ENCODE assay signal across 19 cellular contexts in the genomic region with DNA sequence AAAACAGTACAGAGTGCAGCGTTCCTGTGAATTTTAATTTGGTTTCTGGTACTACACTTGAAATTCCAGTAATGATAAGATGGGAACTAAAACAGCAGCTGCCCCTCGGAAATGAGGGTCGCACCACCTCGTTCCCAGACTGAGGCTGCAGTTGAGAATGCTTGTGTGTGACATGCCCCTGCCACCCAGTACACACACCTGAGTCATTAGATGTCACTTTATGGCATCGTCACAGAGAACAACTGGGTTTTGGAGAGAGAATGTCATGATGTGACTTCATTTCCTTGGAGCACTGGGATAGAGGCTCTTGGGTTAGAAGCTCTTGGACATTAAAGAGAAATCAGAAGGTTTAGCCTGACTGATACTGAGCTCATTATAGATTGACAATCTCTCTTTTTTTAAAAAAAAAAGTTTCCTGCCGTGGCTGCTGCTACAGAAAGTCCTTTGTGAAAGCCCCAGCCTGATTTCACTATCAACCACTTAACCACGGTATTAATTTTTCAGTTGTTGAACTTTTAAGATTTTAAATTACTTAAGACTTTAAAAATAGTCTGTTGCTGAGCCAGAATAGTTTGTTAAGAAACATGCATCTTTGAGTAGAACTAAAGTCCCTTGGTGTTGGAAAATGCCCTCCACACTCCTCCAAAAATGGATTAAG. TPM values are rescaled to one million over a fixed set of nuclear protein-coding genes. Genes with fewer than 3 reads are reported as not detected.
DNase-seq lines count a peak whose midpoint lies in the region; ATAC-seq and TF ChIP-seq lines count a peak whose summit lies in the region.
"Had no signal": no experiment of that assay in that cellular context is flagged by ENCODE, and none has a peak within 500 bp of the region (broad histone marks: within the 10 kb centered on the region; RNA-seq: fewer than 3 reads in every experiment).

No MANE protein-coding gene starts in this region.

- H3K4me3 ChIP-seq in DND-41 (ENCODE audit: low read depth in 1 of 2, low read length in 2 of 2) = no peak overlapping the region
- no peak overlapping the region for H3K4me3 ChIP-seq in OCI-LY1 (ENCODE audit: low read depth, low read length, poor library complexity, severe bottlenecking)
- no peak overlapping the region for H3K4me3 ChIP-seq in esophagus squamous epithelium
- H3K4me3 ChIP-seq in SK-N-SH (ENCODE audit: low read depth in 2 of 2, low read length in 1 of 2) = no peak overlapping the region
- H3K4me3 ChIP-seq: SJCRH30 had no signal

- H3K79me2 ChIP-seq in DND-41 (ENCODE audit: insufficient read depth, low read length) (peaks cover 83% of the 10 kb centered on the region), OCI-LY1 (ENCODE audit: insufficient read depth, low read length) (peaks cover 95% of the 10 kb centered on the region), SK-N-SH (ENCODE audit: insufficient read depth) (no peaks in the 10 kb centered on the region)

- no peak for DNase-seq in DND-41
- no peak for DNase-seq in A172 (ENCODE audit: low spot score)
- no peak for DNase-seq in esophagus squamous epithelium (lab: John Stamatoyannopoulos, UW)
- DNase-seq in NCI-H748 (lab: John Stamatoyannopoulos, UW; ENCODE audit: unreplicated experiment) = no peak
- no peak for DNase-seq in SK-N-SH
- DNase-seq: ACHN; Calu3; CD4-positive, alpha-beta T cell; HCEC 1CT; KG1; NCI-H1417; NCI-H2029; NCI-H2171 treated with DMSO at 0.1 percent for 48 hours; NCI-H82; SJCRH30; SW 1271 had no signal

- no peaks in the 10 kb centered on the region for H3K9me3 ChIP-seq in DND-41 (ENCODE audit: insufficient read depth, low read length, severe bottlenecking)
- no peaks in the 10 kb centered on the region for H3K9me3 ChIP-seq in OCI-LY1 (ENCODE audit: low read length)
- no peaks in the 10 kb centered on the region for H3K9me3 ChIP-seq in esophagus squamous epithelium
- no peaks in the 10 kb centered on the region for H3K9me3 ChIP-seq in SK-N-SH
- H3K9me3 ChIP-seq: SJCRH30 had no signal

- H3F3A ChIP-seq in OCI-LY1 (ENCODE audit: insufficient read depth, low read length) (0 out of 2 replicates have a peak, but pooled peaks cover 3% of the 10 kb centered on the region), SK-N-SH (replicated peaks; ENCODE audit: insufficient read depth) (peaks cover 3% of the 10 kb centered on the region)

- no peak for TF ChIP-seq CTCF in DND-41 (IDR thresholded peaks at IDR 0.05; ENCODE audit: borderline replicate concordance, extremely low read depth, low read length, poor library complexity, severe bottlenecking)
- TF ChIP-seq CTCF in OCI-LY1 (IDR thresholded peaks at IDR 0.05; ENCODE audit: low read length) = no peak
- no peak for TF ChIP-seq CTCF in esophagus squamous epithelium (IDR thresholded peaks at IDR 0.05)
- no peak for TF ChIP-seq CTCF in SK-N-SH (IDR thresholded peaks at IDR 0.05)

- CTCF ChIA-PET in SK-N-SH (lab: Yijun Ruan, JAX) = interaction anchor here (1.4 to 7.1 kb wide), 4 partner anchors 12 to 333 kb away, joined by 3 to 31 read pairs (median 4); a partner anchor contains a TSS

- intact Hi-C loops in esophagus squamous epithelium (cut with DNase I) = no loop called here

- H2AFZ ChIP-seq in DND-41 (ENCODE audit: low read depth, low read length) (no peak overlapping the region), OCI-LY1 (ENCODE audit: low read length) (no peak overlapping the region), SK-N-SH (ENCODE audit: low read depth) (no peak overlapping the region)

- no peak for TF ChIP-seq RAD21 in SK-N-SH (IDR thresholded peaks at IDR 0.05; ENCODE audit: low read length)

- H3K36me3 ChIP-seq in DND-41 (ENCODE audit: insufficient read depth, low read length) (peaks cover 73% of the 10 kb centered on the region), OCI-LY1 (ENCODE audit: insufficient read depth, low read length) (peaks cover 95% of the 10 kb centered on the region), esophagus squamous epithelium (peaks cover 0 to 41% (median 0%) of the 10 kb centered on the region in 3 donors), SK-N-SH (replicated peaks in 1 of 2; ENCODE audit: control insufficient read depth in 1 of 2, insufficient read depth in 2 of 2, low read length in 1 of 2) (peaks cover 0 to 12% of the 10 kb centered on the region in 2 experiments)
- H3K36me3 ChIP-seq: SJCRH30 had no signal

- no peak for TF ChIP-seq POLR2A in esophagus squamous epithelium (IDR thresholded peaks at IDR 0.05)

- TF ChIP-seq EP300 in SK-N-SH (IDR thresholded peaks at IDR 0.05; ENCODE audit: borderline replicate concordance in 1 of 2, low read depth in 1 of 2, low read length in 1 of 2) = no peak

- H3K27me3 ChIP-seq in DND-41 (ENCODE audit: insufficient read depth, low read length, poor library complexity) (no peaks in the 10 kb centered on the region), OCI-LY1 (ENCODE audit: insufficient read depth, low read length) (no peaks in the 10 kb centered on the region), esophagus squamous epithelium (no peaks in the 10 kb centered on the region), SK-N-SH (ENCODE audit: insufficient read depth) (no peaks in the 10 kb centered on the region)
- H3K27me3 ChIP-seq: SJCRH30 had no signal

- H3K4me1 ChIP-seq in DND-41 (ENCODE audit: insufficient read depth, low read length) (peaks cover 9% of the 10 kb centered on the region), OCI-LY1 (ENCODE audit: insufficient read depth, low read length, severe bottlenecking) (peaks cover 86% of the 10 kb centered on the region), esophagus squamous epithelium (peaks cover 0 to 34% (median 2%) of the 10 kb centered on the region in 3 donors), SK-N-SH (ENCODE audit: control insufficient read depth in 1 of 2, insufficient read depth in 2 of 2, low read depth in 1 of 2, low read length in 1 of 2) (peaks cover 4 to 43% of the 10 kb centered on the region in 2 experiments; a peak in 2 of 4 replicates)

- POLR2A ChIA-PET in SK-N-SH (lab: Yijun Ruan, JAX) = interaction anchor here (1.6 kb wide), 1 partner anchor 16 kb away, joined by 5 read pairs; no protein-coding TSS in a partner anchor

- H3K27ac ChIP-seq in DND-41 (ENCODE audit: low read length) (0 out of 2 replicates have a peak overlapping the region, but pooled peaks have one; percentile 37), OCI-LY1 (ENCODE audit: low read depth, low read length, poor library complexity, severe bottlenecking) (peak overlapping the region; percentile 15), esophagus squamous epithelium (no peak overlapping the region), SK-N-SH (ENCODE audit: low read depth in 2 of 2, low read length in 1 of 2) (peak overlapping the region in 1 of 2 experiments; percentile 22; a peak in 1 of 4 replicates)
- H3K27ac ChIP-seq: SJCRH30 had no signal

- no peak overlapping the region for H3K9ac ChIP-seq in DND-41 (ENCODE audit: low read depth, low read length)
- no peak overlapping the region; the same call in 1 of the 2 replicates for H3K9ac ChIP-seq in OCI-LY1 (ENCODE audit: low read length)
- no peak overlapping the region for H3K9ac ChIP-seq in SK-N-SH

- no peaks in the 10 kb centered on the region for H3K9me2 ChIP-seq in OCI-LY1 (ENCODE audit: low read depth, low read length)
- H3K9me2 ChIP-seq in SK-N-SH = no peaks in the 10 kb centered on the region

- H3K4me2 ChIP-seq in DND-41 (ENCODE audit: insufficient read depth, low read length) (no peak overlapping the region), OCI-LY1 (ENCODE audit: low read length) (peak overlapping the region; percentile 4; the same call in 1 of the 2 replicates), SK-N-SH (no peak overlapping the region)

- H4K20me1 ChIP-seq in DND-41 (ENCODE audit: insufficient read depth, low read length) = peaks cover 20% of the 10 kb centered on the region; the same call in 1 of the 2 replicates
- 0 out of 2 replicates have a peak, but pooled peaks cover 3% of the 10 kb centered on the region for H4K20me1 ChIP-seq in OCI-LY1 (ENCODE audit: insufficient read depth, low read length)
- no peaks in the 10 kb centered on the region; the same call in 1 of the 2 replicates for H4K20me1 ChIP-seq in SK-N-SH (ENCODE audit: insufficient read depth)

- WGBS in esophagus squamous epithelium, 2 donors = 79 to 92% methylated on average over 6 to 7 of the region's 7 CpGs
- 93% methylated on average over 7 of the region's 7 CpGs for WGBS in SK-N-SH (ENCODE audit: low lambda C conversion rate)

- ATAC-seq in DND-41 (ENCODE audit: insufficient read depth, low read depth) (no peak), GM18907 (IDR thresholded peaks at IDR 0.05; ENCODE audit: unreplicated experiment) (peak; percentile 74), HG02938 (IDR thresholded peaks at IDR 0.05; ENCODE audit: unreplicated experiment) (peak; percentile 54)

TF ChIP-seq in SK-N-SH, 30 proteins besides CTCF, POLR2A, EP300 and RAD21 (continues in another document):
- TF ChIP-seq GABPA (IDR thresholded peaks at IDR 0.05; ENCODE audit: low read depth) = no peak
- TF ChIP-seq FOXJ3 (CRISPR knock-in tag; IDR thresholded peaks at IDR 0.05) = no peak
- TF ChIP-seq TEAD4 (IDR thresholded peaks at IDR 0.05; ENCODE audit: borderline replicate concordance, insufficient read depth) = no peak
- TF ChIP-seq NFIC (IDR thresholded peaks at IDR 0.05; ENCODE audit: borderline replicate concordance) = no peak
- TF ChIP-seq, protein P1, sequence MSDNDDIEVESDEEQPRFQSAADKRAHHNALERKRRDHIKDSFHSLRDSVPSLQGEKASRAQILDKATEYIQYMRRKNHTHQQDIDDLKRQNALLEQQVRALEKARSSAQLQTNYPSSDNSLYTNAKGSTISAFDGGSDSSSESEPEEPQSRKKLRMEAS (IDR thresholded peaks at IDR 0.05; ENCODE audit: low read depth) = no peak
- no peak for TF ChIP-seq CHD2 (IDR thresholded peaks at IDR 0.05; ENCODE audit: low read length, partially characterized antibody)
- TF ChIP-seq JUND (IDR thresholded peaks at IDR 0.05) = no peak
- TF ChIP-seq GATA2 (CRISPR knock-in tag; IDR thresholded peaks at IDR 0.05) = no peak
- TF ChIP-seq SIN3A (IDR thresholded peaks at IDR 0.05; ENCODE audit: borderline replicate concordance, low read depth, low read length) = no peak
- no peak for TF ChIP-seq FOXM1 (IDR thresholded peaks at IDR 0.05; ENCODE audit: low read depth)

RNA-seq across cellular contexts. Expression of a gene that starts 24.5 kb away (rescaled TPM):
- total RNA-seq in A172 (2014; rRNA removed; shearing (Covaris generic)) = 4.5 and 9.3 TPM in 2 replicates
- 10 to 100 TPM in 2 of 4 donors, 1 to 10 TPM in 2; 7.8 to 28.2 (median 9.9) TPM for total RNA-seq in esophagus squamous epithelium
- polyA plus RNA-seq in SK-N-SH (2012; rRNA removed) = 2.4 and 3.3 TPM in 2 replicates
- 2.8 and 3.3 TPM in 2 replicates for polyA plus RNA-seq in SK-N-SH (2012; cell fraction: cytosol; rRNA removed)
- 5.1 and 7.3 TPM in 2 replicates for polyA plus RNA-seq in SK-N-SH (2012; cell fraction: nucleus; rRNA removed)

Comparison
In these comparisons a context has a peak if more than half of its experiments do, and no peak if none do; other contexts are left out.
1. H3K27ac ChIP-seq: peak in DND-41 (single experiment) and OCI-LY1 (single experiment); none in esophagus squamous epithelium (0 of 4).